8 cellular contexts compared by ENCODE assay signal in genomic region chr7:30061786-30062185, GRCh38. TPM values are rescaled to one million over a fixed set of nuclear protein-coding genes. Genes with fewer than 3 reads are reported as not detected.
DNase-seq lines count a peak whose midpoint lies in the region; ATAC-seq, FAIRE-seq and TF ChIP-seq lines count a peak whose summit lies in the region.
"Not testable (repeated sequence)": the region's sequence is repeated elsewhere in the genome, so short reads cannot be mapped to it uniquely, and the experiment has no call there.

No MANE protein-coding gene starts in this region.

- not testable (repeated sequence) for H3K36me3 ChIP-seq in endothelial cell of umbilical vein (ENCODE audit: control insufficient read depth in 2 of 2, extremely low read depth in 1 of 2, insufficient read depth in 2 of 2, low read length in 2 of 2)

- DNase-seq in Calu3 = peak; percentile 61
- peak; percentile 60 for DNase-seq in KBM-7
- peak; percentile 28 for DNase-seq in RPMI7951 (ENCODE audit: low read depth)
- DNase-seq in activated T-cell treated with anti-CD3 and anti-CD28 coated beads, Interleukin-2, amount 50 U/mL, for 24 hours = peak; percentile 37
- peak; percentile 32 for DNase-seq in endothelial cell of umbilical vein (ENCODE audit: low read depth, low spot score)
- peak; percentile 39 to 54 for DNase-seq in lung microvascular endothelial cell (ENCODE audit: low read depth in 2 of 2)
- peak in 2 of 3 donors; percentile 0 to 10 for DNase-seq in stimulated activated CD4-positive, alpha-beta T cell treated with anti-CD3 and anti-CD28 coated beads, TNF-alpha, amount 100 ng/mL, for 48 hours (ENCODE audit: low read depth in 3 of 3)

- not testable (repeated sequence) for H3K9me3 ChIP-seq in endothelial cell of umbilical vein (replicated peaks; ENCODE audit: control insufficient read depth, insufficient read depth, low read length)

- CTCF ChIA-PET in Calu3 (lab: Charles Lee) = interaction anchor here (0.6 to 1.9 kb wide), 23 partner anchors 11 to 473 kb away, joined by 3 to 12 read pairs (median 3); no protein-coding TSS in a partner anchor
- CTCF ChIA-PET in endothelial cell of umbilical vein (lab: Charles Lee) = interaction anchor here (0.7 to 4.0 kb wide), 44 partner anchors 10 to 504 kb away, joined by 3 to 75 read pairs (median 4); partner anchors contain the start of genes MTURN and SCRN1

- not testable (repeated sequence) for H3K9ac ChIP-seq in endothelial cell of umbilical vein (replicated peaks; ENCODE audit: extremely low read depth, insufficient read depth, low read length)

- dilution Hi-C loops in endothelial cell of umbilical vein (cut with MboI; ENCODE audit: extremely low pct_ligation_motif_present, low sequenced_read_pairs) = not testable (repeated sequence)

- not testable (repeated sequence) for H3K27me3 ChIP-seq in endothelial cell of umbilical vein (ENCODE audit: control insufficient read depth in 2 of 2, insufficient read depth in 2 of 2, low read length in 2 of 2)

- not testable (repeated sequence) for H3K4me3 ChIP-seq in endothelial cell of umbilical vein (replicated peaks in 1 of 3; ENCODE audit: insufficient read depth in 1 of 3, low read depth in 1 of 3, low read length in 3 of 3)

- POLR2A ChIA-PET in endothelial cell of umbilical vein (lab: Charles Lee) = interaction anchor here (0.6 kb wide), 1 partner anchor 142 kb away, joined by 3 read pairs; no protein-coding TSS in a partner anchor

- ATAC-seq in GM21390 (IDR thresholded peaks at IDR 0.05; ENCODE audit: unreplicated experiment) = peak; percentile 82

- in situ Hi-C loops in KBM-7 (cut with MboI; ENCODE audit: low pct_unique_long_range_greater_than_20kb, low sequenced_read_pairs) = not testable (repeated sequence)

- not testable (repeated sequence) for H3K9me1 ChIP-seq in endothelial cell of umbilical vein (replicated peaks; ENCODE audit: control insufficient read depth, extremely low read depth, insufficient read depth, low read length)

- not testable (repeated sequence) for TF ChIP-seq POLR2A in endothelial cell of umbilical vein (IDR thresholded peaks at IDR 0.05; ENCODE audit: low read depth, low read length)

- not testable (repeated sequence) for H3K79me2 ChIP-seq in endothelial cell of umbilical vein (ENCODE audit: control insufficient read depth, insufficient read depth, low read length)

- not testable (repeated sequence) for H3K27ac ChIP-seq in endothelial cell of umbilical vein (ENCODE audit: insufficient read depth, low read depth, low read length)

- H3K4me3 Mint-ChIP-seq in Calu3 (ENCODE audit: low read depth, unreplicated experiment); activated T-cell treated with anti-CD3 and anti-CD28 coated beads, Interleukin-2, amount 50 U/mL, for 24 hours: not testable (repeated sequence)

- not testable (repeated sequence) for H3K4me1 ChIP-seq in endothelial cell of umbilical vein (ENCODE audit: control insufficient read depth, extremely low read depth, insufficient read depth, low read length)

- not testable (repeated sequence) for H3K9me3 Mint-ChIP-seq in Calu3 (ENCODE audit: low read depth, unreplicated experiment); activated T-cell treated with anti-CD3 and anti-CD28 coated beads, Interleukin-2, amount 50 U/mL, for 24 hours

- not testable (repeated sequence) for H3K27me3 Mint-ChIP-seq in Calu3 (ENCODE audit: unreplicated experiment); activated T-cell treated with anti-CD3 and anti-CD28 coated beads, Interleukin-2, amount 50 U/mL, for 24 hours

- not testable (repeated sequence) for H3K4me2 ChIP-seq in endothelial cell of umbilical vein (ENCODE audit: insufficient read depth, low read length)

- H4K20me1 ChIP-seq in endothelial cell of umbilical vein (replicated peaks; ENCODE audit: control insufficient read depth, extremely low read depth, insufficient read depth, low read length) = not testable (repeated sequence)

- intact Hi-C loops in Calu3 (cut with micrococcal nuclease; ENCODE audit: unreplicated experiment) = loop anchor here (1.0 to 5.0 kb wide), 6 partner anchors 34 to 424 kb away; no protein-coding TSS in a partner anchor
- intact Hi-C loops in endothelial cell of umbilical vein (cut with micrococcal nuclease) = loop anchor here (1.0 to 10.0 kb wide), 7 partner anchors 34 to 503 kb away; partner anchors contain the start of genes FKBP14, PLEKHA8 and SCRN1

- not testable (repeated sequence) for H2AFZ ChIP-seq in endothelial cell of umbilical vein (ENCODE audit: low read depth, low read length)

- FAIRE-seq in endothelial cell of umbilical vein (lab: Jason Lieb, UNC) = peak; percentile 8

- not testable (repeated sequence) for H3K27ac Mint-ChIP-seq in Calu3 (ENCODE audit: unreplicated experiment); activated T-cell treated with anti-CD3 and anti-CD28 coated beads, Interleukin-2, amount 50 U/mL, for 24 hours

- H3K36me3 Mint-ChIP-seq in Calu3 (ENCODE audit: insufficient read depth, unreplicated experiment) = not testable (repeated sequence)
- H3K36me3 Mint-ChIP-seq in activated T-cell treated with anti-CD3 and anti-CD28 coated beads, Interleukin-2, amount 50 U/mL, for 24 hours (ENCODE audit: low read depth) = peaks cover 26% of the 10 kb centered on the region

- not testable (repeated sequence) for H3K4me1 Mint-ChIP-seq in Calu3 (ENCODE audit: low read depth, unreplicated experiment); activated T-cell treated with anti-CD3 and anti-CD28 coated beads, Interleukin-2, amount 50 U/mL, for 24 hours (ENCODE audit: low read depth)

- TF ChIP-seq CTCF in Calu3 (IDR thresholded peaks at IDR 0.05; ENCODE audit: unreplicated experiment) (peak; percentile 38), endothelial cell of umbilical vein (IDR thresholded peaks at IDR 0.05; ENCODE audit: extremely low read depth in 1 of 2, insufficient read depth in 1 of 2, low read depth in 1 of 2, low read length in 2 of 2) (peak; percentile 34 to 48)

- BruUV-seq in Calu3 (replicated peaks; lab: Mats Ljungman, UMichigan); endothelial cell of umbilical vein (replicated peaks; lab: Mats Ljungman, UMichigan): not testable (repeated sequence)

RNA-seq across cellular contexts. Expression of gene PLEKHA8, which starts 33.6 kb away (rescaled TPM):
- total RNA-seq in Calu3 (2022) = 25.0 and 27.6 TPM in 2 replicates
- 11.1 and 13.8 TPM in 2 replicates for total RNA-seq in RPMI7951 (2014; rRNA removed; shearing (Covaris generic))
- total RNA-seq in endothelial cell of umbilical vein = 17.9 and 19.8 TPM in 2 replicates
- polyA plus RNA-seq in endothelial cell of umbilical vein = 3.5 and 4.5 TPM in 2 replicates
- polyA plus RNA-seq in endothelial cell of umbilical vein (2011; cell fraction: cytosol; rRNA removed) = 4.7 and 5.1 TPM in 2 replicates
- 12.0 and 15.2 TPM in 2 replicates for polyA plus RNA-seq in endothelial cell of umbilical vein (2011; cell fraction: nucleus; rRNA removed)
- 9.1 and 11.1 TPM in 2 replicates for polyA plus RNA-seq in endothelial cell of umbilical vein (2012)
- polyA minus RNA-seq in endothelial cell of umbilical vein = 13.5 and 15.6 TPM in 2 replicates
- 3.6 TPM for polyA minus RNA-seq in endothelial cell of umbilical vein (2011; cell fraction: cytosol; rRNA and poly(A)+ RNA removed)
- 24.1 and 30.1 TPM in 2 replicates for polyA minus RNA-seq in endothelial cell of umbilical vein (2011; cell fraction: nucleus; rRNA and poly(A)+ RNA removed)
- 12.3 and 12.4 TPM in 2 replicates for total RNA-seq in lung microvascular endothelial cell

RNA-seq across cellular contexts. Expression of gene FKBP14, which starts 35.3 kb away (rescaled TPM):
- total RNA-seq in Calu3 (2022) (26.2 and 30.5 TPM in 2 replicates), endothelial cell of umbilical vein (37.4 and 37.6 TPM in 2 replicates), lung microvascular endothelial cell (7.9 and 8.7 TPM in 2 replicates)
- 31.1 and 38.8 TPM in 2 replicates for total RNA-seq in RPMI7951 (2014; rRNA removed; shearing (Covaris generic))
- 7.2 and 9.8 TPM in 2 replicates for polyA plus RNA-seq in endothelial cell of umbilical vein
- 11.2 and 12.3 TPM in 2 replicates for polyA plus RNA-seq in endothelial cell of umbilical vein (2011; cell fraction: cytosol; rRNA removed)
- polyA plus RNA-seq in endothelial cell of umbilical vein (2011; cell fraction: nucleus; rRNA removed) = 6.2 and 8.9 TPM in 2 replicates
- polyA plus RNA-seq in endothelial cell of umbilical vein (2012) = 25.2 and 39.1 TPM in 2 replicates
- polyA minus RNA-seq in endothelial cell of umbilical vein = 18.2 and 18.4 TPM in 2 replicates
- polyA minus RNA-seq in endothelial cell of umbilical vein (2011; cell fraction: cytosol; rRNA and poly(A)+ RNA removed) = 3.6 TPM
- polyA minus RNA-seq in endothelial cell of umbilical vein (2011; cell fraction: nucleus; rRNA and poly(A)+ RNA removed) = 7.5 and 13.4 TPM in 2 replicates

Comparison
In these comparisons a context has a peak if more than half of its experiments do, and no peak if none do; other contexts are left out.
1. DNase-seq: peak in every context shown above with its lines; median percentile 61 in Calu3; 60 in KBM-7; 46 in lung microvascular endothelial cell; 37 in activated T-cell treated with anti-CD3 and anti-CD28 coated beads, Interleukin-2, amount 50 U/mL, for 24 hours; 32 in endothelial cell of umbilical vein; 28 in RPMI7951; 5 in stimulated activated CD4-positive, alpha-beta T cell treated with anti-CD3 and anti-CD28 coated beads, TNF-alpha, amount 100 ng/mL, for 48 hours.